ENCODE assay signal across 23 cellular contexts in genomic region chr19:35734273-35734672, GRCh38. TPM values are rescaled to one million over a fixed set of nuclear protein-coding genes. Genes with fewer than 3 reads are reported as not detected.
A peak's percentile ranks its signal among the peaks of the same experiment; 100 is the strongest.
DNase-seq lines count a peak whose midpoint lies in the region; ATAC-seq, FAIRE-seq and TF ChIP-seq lines count a peak whose summit lies in the region.
"Had no signal": no experiment of that assay in that cellular context is flagged by ENCODE, and none has a peak within 500 bp of the region (broad histone marks: within the 10 kb centered on the region; RNA-seq: fewer than 3 reads in every experiment).

No MANE protein-coding gene starts in this region.

- H3K9ac ChIP-seq in HepG2 (ENCODE audit: insufficient read depth, low read depth, low read length) = no peak overlapping the region

- no peak for TF ChIP-seq POLR2A in HepG2 (IDR thresholded peaks at IDR 0.05; ENCODE audit: insufficient read depth in 1 of 2, low read depth in 2 of 2, low read length in 2 of 2)
- TF ChIP-seq POLR2A in right lobe of liver (IDR thresholded peaks at IDR 0.05) = no peak

- no peak for FAIRE-seq in HepG2 (lab: Jason Lieb, UNC)

- H3K9me3 ChIP-seq in HepG2 (ENCODE audit: low read length) = no peaks in the 10 kb centered on the region
- no peaks in the 10 kb centered on the region for H3K9me3 ChIP-seq in right lobe of liver
- no peaks in the 10 kb centered on the region for H3K9me3 ChIP-seq in psoas muscle
- H3K9me3 ChIP-seq: right atrium auricular region, tibial nerve had no signal

- H3K27me3 ChIP-seq in HepG2 (ENCODE audit: control insufficient read depth in 1 of 2, insufficient read depth in 2 of 2, low read length in 2 of 2) (no peaks in the 10 kb centered on the region), right lobe of liver (no peaks in the 10 kb centered on the region), psoas muscle (ENCODE audit: insufficient read depth in 3 of 3, low read length in 2 of 3) (no peaks in the 10 kb centered on the region)
- H3K27me3 ChIP-seq: right atrium auricular region, tibial nerve had no signal

- no peaks in the 10 kb centered on the region for H4K20me1 ChIP-seq in HepG2 (ENCODE audit: insufficient read depth, low read length)

- H3K36me3 ChIP-seq in HepG2 (replicated peaks in 1 of 2; ENCODE audit: control insufficient read depth in 1 of 2, insufficient read depth in 2 of 2, low read length in 2 of 2) (peaks cover 37 to 91% of the 10 kb centered on the region in 2 experiments; a peak in 4 of 5 replicates), right lobe of liver (peaks cover 0 to 73% (median 17%) of the 10 kb centered on the region in 4 donors), psoas muscle (ENCODE audit: insufficient read depth in 1 of 2, low read depth in 1 of 2) (peaks cover 3 to 99% of the 10 kb centered on the region in 2 donors)

- H3K27ac ChIP-seq in HepG2 (ENCODE audit: extremely low read length, insufficient read depth, low read length) (no peak overlapping the region), right lobe of liver (no peak overlapping the region), RWPE1 (peak overlapping the region; percentile 32), psoas muscle (no peak overlapping the region)
- H3K27ac ChIP-seq: right atrium auricular region, tibial nerve had no signal

- TF ChIP-seq CTCF in HepG2 (CRISPR knock-in tag; IDR thresholded peaks at IDR 0.05) (no peak), right lobe of liver (IDR thresholded peaks at IDR 0.05) (no peak), RWPE1 (conservative IDR thresholded peaks at IDR 0.05; ENCODE audit: low read depth) (no peak), endothelial cell (IDR thresholded peaks at IDR 0.05; ENCODE audit: unreplicated experiment) (no peak), psoas muscle (IDR thresholded peaks at IDR 0.05) (no peak)

- H3K4me3 Mint-ChIP-seq in endothelial cell (ENCODE audit: unreplicated experiment) = peak overlapping the region; percentile 49
- no peak overlapping the region for H3K4me3 Mint-ChIP-seq in stimulated activated effector memory CD8-positive, alpha-beta T cell treated with anti-CD3 and anti-CD28 coated beads, Interleukin-12 subunit alpha, Interleukin-12 subunit beta, amount 100 ng/mL, for 72 hours
- H3K4me3 Mint-ChIP-seq: stimulated activated naive B cell treated with anti-CD40 and anti-IgM and Interleukin-4, amounts not matched to agents 10 μg/mL and 1 μg/mL and 100 μg/mL, for 72 hours had no signal

- no peak overlapping the region for H3K4me2 ChIP-seq in HepG2 (ENCODE audit: low read depth, low read length)

- in situ Hi-C loops in HepG2 (cut with HindIII; ENCODE audit: extremely low pct_ligation_motif_present, low pct_unique_long_range_greater_than_20kb) = no loop called here

- no peak overlapping the region for H3K4me3 ChIP-seq in HepG2 (replicated peaks in 1 of 3; ENCODE audit: insufficient read depth in 1 of 3, low read depth in 2 of 3, low read length in 3 of 3)
- no peak overlapping the region for H3K4me3 ChIP-seq in right lobe of liver
- no peak overlapping the region for H3K4me3 ChIP-seq in psoas muscle
- H3K4me3 ChIP-seq: right atrium auricular region, tibial nerve had no signal

- H3K9me3 Mint-ChIP-seq in endothelial cell (ENCODE audit: unreplicated experiment) = no peaks in the 10 kb centered on the region
- H3K9me3 Mint-ChIP-seq in stimulated activated effector memory CD8-positive, alpha-beta T cell treated with anti-CD3 and anti-CD28 coated beads, Interleukin-12 subunit alpha, Interleukin-12 subunit beta, amount 100 ng/mL, for 72 hours = no peaks in the 10 kb centered on the region
- H3K9me3 Mint-ChIP-seq: stimulated activated naive B cell treated with anti-CD40 and anti-IgM and Interleukin-4, amounts not matched to agents 10 μg/mL and 1 μg/mL and 100 μg/mL, for 72 hours had no signal

- H3K27ac Mint-ChIP-seq in endothelial cell (ENCODE audit: unreplicated experiment) = no peak overlapping the region
- peak overlapping the region; percentile 81 for H3K27ac Mint-ChIP-seq in stimulated activated effector memory CD8-positive, alpha-beta T cell treated with anti-CD3 and anti-CD28 coated beads, Interleukin-12 subunit alpha, Interleukin-12 subunit beta, amount 100 ng/mL, for 72 hours

- no peak for TF ChIP-seq RAD21 in HepG2 (CRISPR knock-in tag; IDR thresholded peaks at IDR 0.05)

- peaks cover 28% of the 10 kb centered on the region for H3K27me3 Mint-ChIP-seq in endothelial cell (ENCODE audit: unreplicated experiment)
- H3K27me3 Mint-ChIP-seq: stimulated activated naive B cell treated with anti-CD40 and anti-IgM and Interleukin-4, amounts not matched to agents 10 μg/mL and 1 μg/mL and 100 μg/mL, for 72 hours had no signal

- intact Hi-C loops in HepG2 (cut with micrococcal nuclease; ENCODE audit: unreplicated experiment) (no loop called here), right lobe of liver (cut with DNase I) (no loop called here), psoas muscle (cut with DNase I) (no loop called here)

- peaks cover 55% of the 10 kb centered on the region for H3K36me3 Mint-ChIP-seq in endothelial cell (ENCODE audit: low read depth, unreplicated experiment)
- H3K36me3 Mint-ChIP-seq in stimulated activated effector memory CD8-positive, alpha-beta T cell treated with anti-CD3 and anti-CD28 coated beads, Interleukin-12 subunit alpha, Interleukin-12 subunit beta, amount 100 ng/mL, for 72 hours = peaks cover 100% of the 10 kb centered on the region

- no peak overlapping the region for H2AFZ ChIP-seq in HepG2 (ENCODE audit: low read length)

- no peak for TF ChIP-seq EP300 in HepG2 (IDR thresholded peaks at IDR 0.05; ENCODE audit: low read depth in 2 of 2, low read length in 2 of 2)
- TF ChIP-seq EP300 in HepG2 (CRISPR knock-in tag; IDR thresholded peaks at IDR 0.05; ENCODE audit: borderline replicate concordance) = no peak

- BruUV-seq in HepG2 (replicated peaks; lab: Mats Ljungman, UMichigan) = no TSS peak

- H3K4me1 ChIP-seq in HepG2 (ENCODE audit: insufficient read depth, low read length) (peaks cover 2% of the 10 kb centered on the region; the same call in 1 of the 2 replicates), right lobe of liver (peaks cover 0 to 5% (median 0%) of the 10 kb centered on the region in 4 donors), psoas muscle (no peaks in the 10 kb centered on the region)

- ATAC-seq in HepG2 = no peak
- ATAC-seq in right lobe of liver = no peak
- no peak for ATAC-seq in stimulated activated effector memory CD8-positive, alpha-beta T cell treated with anti-CD3 and anti-CD28 coated beads, Interleukin-12 subunit alpha, Interleukin-12 subunit beta, amount 100 ng/mL, for 72 hours
- no peak for ATAC-seq in SK-N-SH treated with all-trans-retinoic acid at 6 μM for 48 hours
- ATAC-seq in psoas muscle = no peak
- ATAC-seq: left colon; stimulated activated naive B cell treated with anti-CD40 and anti-IgM and Interleukin-4, amounts not matched to agents 10 μg/mL and 1 μg/mL and 100 μg/mL, for 72 hours had no signal

- no peaks in the 10 kb centered on the region for H3K4me1 Mint-ChIP-seq in endothelial cell (ENCODE audit: unreplicated experiment)
- H3K4me1 Mint-ChIP-seq in stimulated activated effector memory CD8-positive, alpha-beta T cell treated with anti-CD3 and anti-CD28 coated beads, Interleukin-12 subunit alpha, Interleukin-12 subunit beta, amount 100 ng/mL, for 72 hours = peaks cover 51% of the 10 kb centered on the region

- CTCF ChIA-PET in HepG2 (lab: Yijun Ruan, JAX; ENCODE audit: low intra/inter-chr PET ratio, low total read pairs) (no interaction called here), RWPE1 (lab: Yijun Ruan, JAX) (interaction anchor here (0.6 to 0.7 kb wide), 2 partner anchors 18 to 139 kb away, joined by 4 to 6 read pairs; no protein-coding TSS in a partner anchor)

- WGBS in HepG2 (ENCODE audit: low lambda C conversion rate) = 97% methylated on average over 8 of the region's 8 CpGs
- WGBS in right lobe of liver (ENCODE audit: insufficient coverage, low coverage, low lambda C conversion rate, missing lambda C conversion rate) = 93% methylated on average over 7 of the region's 8 CpGs
- 84 to 90% (median 88%) methylated on average over 8 of the region's 8 CpGs for WGBS in psoas muscle, 3 donors

- POLR2A ChIA-PET in HepG2 (lab: Yijun Ruan, JAX) (interaction anchor here (1.2 kb wide), 1 partner anchor 57 kb away, joined by 3 read pairs; no protein-coding TSS in a partner anchor), RWPE1 (lab: Yijun Ruan, JAX; ENCODE audit: low non-redundant PET) (no interaction called here)

- no peaks in the 10 kb centered on the region for H3K79me2 ChIP-seq in HepG2 (ENCODE audit: insufficient read depth, low read length)

- DNase-seq in HepG2 (ENCODE audit: low spot score) (no peak), right lobe of liver (no peak), RWPE1 (ENCODE audit: low spot score) (no peak), endothelial cell (ENCODE audit: low spot score) (no peak), psoas muscle (no peak), SKM-1 treated with dmso at 0.1 percent for 144 hours (lab: John Stamatoyannopoulos, UW; ENCODE audit: unreplicated experiment) (no peak)
- DNase-seq in stimulated activated effector memory CD8-positive, alpha-beta T cell treated with anti-CD3 and anti-CD28 coated beads, Interleukin-12 subunit alpha, Interleukin-12 subunit beta, amount 100 ng/mL, for 72 hours (ENCODE audit: low spot score in 2 of 2) = no peak
- DNase-seq: activated CD8-positive, alpha-beta memory T cell treated with anti-CD3 and anti-CD28 coated beads for 24 hours; anterior cingulate cortex; central memory CD4-positive, alpha-beta T cell; erythroblast; foreskin melanocyte; left colon; midbrain; NCI-H1092 treated with DMSO at 0.1 percent for 48 hours; NCI-H2081 treated with DMSO at 0.1 percent for 48 hours; NCI-H510A treated with DMSO at 0.1 percent for 48 hours; nucleus accumbens; stimulated activated CD4-positive, alpha-beta T cell treated with anti-CD3 and anti-CD28 coated beads, Interleukin-15, amount 100 ng/mL, for 24 hours; stimulated activated naive B cell treated with anti-CD40 and anti-IgM and Interleukin-4, amounts not matched to agents 10 μg/mL and 1 μg/mL and 100 μg/mL, for 72 hours had no signal

RNA-seq across cellular contexts. Expression of gene IGFLR1, which starts 8.0 kb away (rescaled TPM):
- 3.4 and 5.4 TPM in 2 replicates for total RNA-seq in HepG2 (2016; rRNA removed; fragmentation: Illumina TruSeq; extraction: Trizol)
- total RNA-seq in HepG2 (2016; cell fraction: cytosol; rRNA removed; fragmentation: Illumina TruSeq; extraction: Trizol; ENCODE audit: low read depth) = 9.3 and 12.1 TPM in 2 replicates
- total RNA-seq in HepG2 (2016; cell fraction: insoluble cytoplasmic fraction; rRNA removed; fragmentation: Illumina TruSeq; extraction: Trizol) = 3.8 and 6.5 TPM in 2 replicates
- 11.9 and 15.5 TPM in 2 replicates for total RNA-seq in HepG2 (2016; cell fraction: membrane; rRNA removed; fragmentation: Illumina TruSeq; extraction: Trizol)
- 2.7 and 3.9 TPM in 2 replicates for total RNA-seq in HepG2 (2016; cell fraction: nucleus; rRNA removed; fragmentation: Illumina TruSeq; extraction: Trizol)
- 7.4 and 8.9 TPM in 2 replicates for polyA plus RNA-seq in HepG2 (2011; rRNA removed)
- 6.5 and 8.4 TPM in 2 replicates for polyA plus RNA-seq in HepG2 (2011; cell fraction: cytosol; rRNA removed)
- polyA plus RNA-seq in HepG2 (2011; cell fraction: nucleus; rRNA removed) = 22.4 and 23.0 TPM in 2 replicates
- polyA plus RNA-seq in HepG2 (2012) = 2.8 and 4.2 TPM in 2 replicates
- polyA plus RNA-seq in HepG2 (2016; cell fraction: cytosol; fragmentation: Illumina TruSeq; extraction: Trizol; ENCODE audit: low read depth) = 22.3 and 24.5 TPM in 2 replicates
- 6.5 and 10.6 TPM in 2 replicates for polyA plus RNA-seq in HepG2 (2016; cell fraction: insoluble cytoplasmic fraction; fragmentation: Illumina TruSeq; extraction: Trizol; ENCODE audit: low read depth)
- 24.0 and 25.4 TPM in 2 replicates for polyA plus RNA-seq in HepG2 (2016; cell fraction: membrane; fragmentation: Illumina TruSeq; extraction: Trizol; ENCODE audit: low read depth)
- polyA plus RNA-seq in HepG2 (2016; cell fraction: nucleus; fragmentation: Illumina TruSeq; extraction: Trizol; ENCODE audit: insufficient read depth, low read depth) = 11.7 and 17.1 TPM in 2 replicates
- 4.9 and 7.7 TPM in 2 replicates for polyA minus RNA-seq in HepG2 (2011; rRNA and poly(A)+ RNA removed; ENCODE audit: low replicate concordance)
- polyA minus RNA-seq in HepG2 (2011; cell fraction: cytosol; rRNA and poly(A)+ RNA removed) = 1.3 and 3.7 TPM in 2 replicates
- 2.8 and 3.2 TPM in 2 replicates for polyA minus RNA-seq in HepG2 (2011; cell fraction: nucleus; rRNA and poly(A)+ RNA removed)
- total RNA-seq in right lobe of liver = 10 to 100 TPM; 16.3 to 58.9 (median 29.3) TPM
- 3.2 TPM for total RNA-seq in endothelial cell (ENCODE audit: unreplicated experiment)
- 10 to 100 TPM in 1 of 4 donors, 1 to 10 TPM in 3; 2.0 to 12.4 (median 2.4) TPM for total RNA-seq in psoas muscle
- polyA plus RNA-seq in psoas muscle = 10 to 100 TPM in 1 of 3 donors, 1 to 10 TPM in 2; 5.8 to 11.9 (median 9.9) TPM

RNA-seq across cellular contexts. Expression of gene U2AF1L4, which starts 10.9 kb away (rescaled TPM):
- total RNA-seq in HepG2 (2016; rRNA removed; fragmentation: Illumina TruSeq; extraction: Trizol) (4.7 and 7.9 TPM in 2 replicates), right lobe of liver (10 to 100 TPM; 11.3 to 19.9 (median 17.5) TPM), endothelial cell (ENCODE audit: unreplicated experiment) (12.0 TPM), psoas muscle (10 to 100 TPM; 13.3 to 28.7 (median 19.6) TPM)
- 2.5 and 3.0 TPM in 2 replicates for total RNA-seq in HepG2 (2016; cell fraction: cytosol; rRNA removed; fragmentation: Illumina TruSeq; extraction: Trizol; ENCODE audit: low read depth)
- 3.4 and 7.8 TPM in 2 replicates for total RNA-seq in HepG2 (2016; cell fraction: insoluble cytoplasmic fraction; rRNA removed; fragmentation: Illumina TruSeq; extraction: Trizol)
- total RNA-seq in HepG2 (2016; cell fraction: membrane; rRNA removed; fragmentation: Illumina TruSeq; extraction: Trizol) = 4.2 and 5.2 TPM in 2 replicates
- 8.5 and 9.9 TPM in 2 replicates for total RNA-seq in HepG2 (2016; cell fraction: nucleus; rRNA removed; fragmentation: Illumina TruSeq; extraction: Trizol)
- polyA plus RNA-seq in HepG2 (2011; rRNA removed) (14.2 and 15.4 TPM in 2 replicates), psoas muscle (10 to 100 TPM; 12.3 to 26.6 (median 13.6) TPM)
- 6.5 and 9.4 TPM in 2 replicates for polyA plus RNA-seq in HepG2 (2011; cell fraction: cytosol; rRNA removed)
- 90.7 and 113 TPM in 2 replicates for polyA plus RNA-seq in HepG2 (2011; cell fraction: nucleus; rRNA removed)
- 8.2 and 8.6 TPM in 2 replicates for polyA plus RNA-seq in HepG2 (2012)
- 3.5 and 5.0 TPM in 2 replicates for polyA plus RNA-seq in HepG2 (2016; cell fraction: cytosol; fragmentation: Illumina TruSeq; extraction: Trizol; ENCODE audit: low read depth)
- 4.8 and 6.9 TPM in 2 replicates for polyA plus RNA-seq in HepG2 (2016; cell fraction: insoluble cytoplasmic fraction; fragmentation: Illumina TruSeq; extraction: Trizol; ENCODE audit: low read depth)
- 5.2 and 5.8 TPM in 2 replicates for polyA plus RNA-seq in HepG2 (2016; cell fraction: membrane; fragmentation: Illumina TruSeq; extraction: Trizol; ENCODE audit: low read depth)
- 36.4 and 41.6 TPM in 2 replicates for polyA plus RNA-seq in HepG2 (2016; cell fraction: nucleus; fragmentation: Illumina TruSeq; extraction: Trizol; ENCODE audit: insufficient read depth, low read depth)
- 9.3 and 10.1 TPM in 2 replicates for polyA minus RNA-seq in HepG2 (2011; rRNA and poly(A)+ RNA removed; ENCODE audit: low replicate concordance)
- polyA minus RNA-seq in HepG2 (2011; cell fraction: cytosol; rRNA and poly(A)+ RNA removed) = 1.6 and 1.9 TPM in 2 replicates
- polyA minus RNA-seq in HepG2 (2011; cell fraction: nucleus; rRNA and poly(A)+ RNA removed) = 17.0 and 19.3 TPM in 2 replicates

RNA-seq across cellular contexts. Expression of gene PSENEN, which starts 11.2 kb away (rescaled TPM):
- total RNA-seq in HepG2 (2016; rRNA removed; fragmentation: Illumina TruSeq; extraction: Trizol) (20.0 and 34.2 TPM in 2 replicates), right lobe of liver (10 to 100 TPM; 24.2 to 42.9 (median 35.8) TPM), endothelial cell (ENCODE audit: unreplicated experiment) (99.0 TPM), psoas muscle (10 to 100 TPM; 34.7 to 41.0 (median 36.7) TPM)
- 8.3 and 8.7 TPM in 2 replicates for total RNA-seq in HepG2 (2016; cell fraction: cytosol; rRNA removed; fragmentation: Illumina TruSeq; extraction: Trizol; ENCODE audit: low read depth)
- 22.6 and 36.6 TPM in 2 replicates for total RNA-seq in HepG2 (2016; cell fraction: insoluble cytoplasmic fraction; rRNA removed; fragmentation: Illumina TruSeq; extraction: Trizol)
- total RNA-seq in HepG2 (2016; cell fraction: membrane; rRNA removed; fragmentation: Illumina TruSeq; extraction: Trizol) = 9.0 and 11.8 TPM in 2 replicates
- 25.9 and 30.1 TPM in 2 replicates for total RNA-seq in HepG2 (2016; cell fraction: nucleus; rRNA removed; fragmentation: Illumina TruSeq; extraction: Trizol)
- polyA plus RNA-seq in HepG2 (2011; rRNA removed) (16.9 and 22.6 TPM in 2 replicates), psoas muscle (100 to 1,000 TPM in 1 of 3 donors, 10 to 100 TPM in 2; 61.6 to 116 (median 67.7) TPM)
- 13.2 and 17.3 TPM in 2 replicates for polyA plus RNA-seq in HepG2 (2011; cell fraction: cytosol; rRNA removed)
- polyA plus RNA-seq in HepG2 (2011; cell fraction: nucleus; rRNA removed) = 9.9 and 11.5 TPM in 2 replicates
- 16.1 and 18.5 TPM in 2 replicates for polyA plus RNA-seq in HepG2 (2012)
- 12.4 and 17.6 TPM in 2 replicates for polyA plus RNA-seq in HepG2 (2016; cell fraction: cytosol; fragmentation: Illumina TruSeq; extraction: Trizol; ENCODE audit: low read depth)
- 30.0 and 36.1 TPM in 2 replicates for polyA plus RNA-seq in HepG2 (2016; cell fraction: insoluble cytoplasmic fraction; fragmentation: Illumina TruSeq; extraction: Trizol; ENCODE audit: low read depth)
- polyA plus RNA-seq in HepG2 (2016; cell fraction: membrane; fragmentation: Illumina TruSeq; extraction: Trizol; ENCODE audit: low read depth) = 12.5 and 13.2 TPM in 2 replicates
- polyA plus RNA-seq in HepG2 (2016; cell fraction: nucleus; fragmentation: Illumina TruSeq; extraction: Trizol; ENCODE audit: insufficient read depth, low read depth) = 55.1 and 70.2 TPM in 2 replicates
- 24.1 and 61.3 TPM in 2 replicates for polyA minus RNA-seq in HepG2 (2011; rRNA and poly(A)+ RNA removed; ENCODE audit: low replicate concordance)
- 4.3 and 4.7 TPM in 2 replicates for polyA minus RNA-seq in HepG2 (2011; cell fraction: cytosol; rRNA and poly(A)+ RNA removed)
- 3.0 and 7.3 TPM in 2 replicates for polyA minus RNA-seq in HepG2 (2011; cell fraction: nucleus; rRNA and poly(A)+ RNA removed)

RNA-seq across cellular contexts. Expression of gene LIN37, which starts 14.1 kb away (rescaled TPM):
- total RNA-seq in HepG2 (2016; rRNA removed; fragmentation: Illumina TruSeq; extraction: Trizol) (3.5 and 6.3 TPM in 2 replicates), right lobe of liver (1 to 10 TPM; 3.2 to 8.2 (median 4.9) TPM), endothelial cell (ENCODE audit: unreplicated experiment) (9.0 TPM), psoas muscle (10 to 100 TPM in 1 of 4 donors, 1 to 10 TPM in 3; 3.1 to 14.5 (median 7.9) TPM)
- 8.4 and 12.8 TPM in 2 replicates for total RNA-seq in HepG2 (2016; cell fraction: cytosol; rRNA removed; fragmentation: Illumina TruSeq; extraction: Trizol; ENCODE audit: low read depth)
- 4.5 and 7.1 TPM in 2 replicates for total RNA-seq in HepG2 (2016; cell fraction: insoluble cytoplasmic fraction; rRNA removed; fragmentation: Illumina TruSeq; extraction: Trizol)
- total RNA-seq in HepG2 (2016; cell fraction: membrane; rRNA removed; fragmentation: Illumina TruSeq; extraction: Trizol) = 4.8 and 6.4 TPM in 2 replicates
- total RNA-seq in HepG2 (2016; cell fraction: nucleus; rRNA removed; fragmentation: Illumina TruSeq; extraction: Trizol) = 10.4 and 11.7 TPM in 2 replicates
- polyA plus RNA-seq in HepG2 (2011; rRNA removed) (8.7 and 8.9 TPM in 2 replicates), psoas muscle (10 to 100 TPM; 17.8 to 26.8 (median 23.1) TPM)
- 6.2 and 9.3 TPM in 2 replicates for polyA plus RNA-seq in HepG2 (2011; cell fraction: cytosol; rRNA removed)
- 53.4 and 56.4 TPM in 2 replicates for polyA plus RNA-seq in HepG2 (2011; cell fraction: nucleus; rRNA removed)
- polyA plus RNA-seq in HepG2 (2012) = 7.0 and 8.2 TPM in 2 replicates
- polyA plus RNA-seq in HepG2 (2016; cell fraction: cytosol; fragmentation: Illumina TruSeq; extraction: Trizol; ENCODE audit: low read depth) = 5.5 and 6.3 TPM in 2 replicates
- polyA plus RNA-seq in HepG2 (2016; cell fraction: insoluble cytoplasmic fraction; fragmentation: Illumina TruSeq; extraction: Trizol; ENCODE audit: low read depth) = 3.9 and 5.2 TPM in 2 replicates
- polyA plus RNA-seq in HepG2 (2016; cell fraction: membrane; fragmentation: Illumina TruSeq; extraction: Trizol; ENCODE audit: low read depth) = 3.8 and 4.3 TPM in 2 replicates
- polyA plus RNA-seq in HepG2 (2016; cell fraction: nucleus; fragmentation: Illumina TruSeq; extraction: Trizol; ENCODE audit: insufficient read depth, low read depth) = 28.1 and 34.8 TPM in 2 replicates
- 4.0 and 8.3 TPM in 2 replicates for polyA minus RNA-seq in HepG2 (2011; rRNA and poly(A)+ RNA removed; ENCODE audit: low replicate concordance)
- 3.4 and 3.9 TPM in 2 replicates for polyA minus RNA-seq in HepG2 (2011; cell fraction: cytosol; rRNA and poly(A)+ RNA removed)
- 16.9 and 22.6 TPM in 2 replicates for polyA minus RNA-seq in HepG2 (2011; cell fraction: nucleus; rRNA and poly(A)+ RNA removed)

RNA-seq across cellular contexts. Expression of gene KMT2B, which starts 16.5 kb away (rescaled TPM):
- total RNA-seq in HepG2 (2016; rRNA removed; fragmentation: Illumina TruSeq; extraction: Trizol) = 6.2 TPM in 2 replicates
- 2.6 TPM in 2 replicates for total RNA-seq in HepG2 (2016; cell fraction: cytosol; rRNA removed; fragmentation: Illumina TruSeq; extraction: Trizol; ENCODE audit: low read depth)
- total RNA-seq in HepG2 (2016; cell fraction: insoluble cytoplasmic fraction; rRNA removed; fragmentation: Illumina TruSeq; extraction: Trizol) = 4.4 and 5.3 TPM in 2 replicates
- 3.8 and 4.1 TPM in 2 replicates for total RNA-seq in HepG2 (2016; cell fraction: membrane; rRNA removed; fragmentation: Illumina TruSeq; extraction: Trizol)
- total RNA-seq in HepG2 (2016; cell fraction: nucleus; rRNA removed; fragmentation: Illumina TruSeq; extraction: Trizol) = 14.7 and 15.4 TPM in 2 replicates
- polyA plus RNA-seq in HepG2 (2011; rRNA removed) = 16.9 and 19.2 TPM in 2 replicates
- polyA plus RNA-seq in HepG2 (2011; cell fraction: cytosol; rRNA removed) = 9.3 and 10.9 TPM in 2 replicates
- polyA plus RNA-seq in HepG2 (2011; cell fraction: nucleus; rRNA removed) = 113 and 130 TPM in 2 replicates
- polyA plus RNA-seq in HepG2 (2012) = 20.4 and 30.9 TPM in 2 replicates
- 2.5 and 3.0 TPM in 2 replicates for polyA plus RNA-seq in HepG2 (2016; cell fraction: cytosol; fragmentation: Illumina TruSeq; extraction: Trizol; ENCODE audit: low read depth)
- 10.8 and 11.6 TPM in 2 replicates for polyA plus RNA-seq in HepG2 (2016; cell fraction: insoluble cytoplasmic fraction; fragmentation: Illumina TruSeq; extraction: Trizol; ENCODE audit: low read depth)
- polyA plus RNA-seq in HepG2 (2016; cell fraction: membrane; fragmentation: Illumina TruSeq; extraction: Trizol; ENCODE audit: low read depth) = 5.5 and 6.5 TPM in 2 replicates
- 69.3 and 89.2 TPM in 2 replicates for polyA plus RNA-seq in HepG2 (2016; cell fraction: nucleus; fragmentation: Illumina TruSeq; extraction: Trizol; ENCODE audit: insufficient read depth, low read depth)
- 11.1 and 11.4 TPM in 2 replicates for polyA minus RNA-seq in HepG2 (2011; rRNA and poly(A)+ RNA removed; ENCODE audit: low replicate concordance)
- polyA minus RNA-seq in HepG2 (2011; cell fraction: cytosol; rRNA and poly(A)+ RNA removed) = 4.3 and 4.4 TPM in 2 replicates
- 13.3 and 13.6 TPM in 2 replicates for polyA minus RNA-seq in HepG2 (2011; cell fraction: nucleus; rRNA and poly(A)+ RNA removed)
- 10 to 100 TPM; 10.5 to 23.1 (median 15.0) TPM for total RNA-seq in right lobe of liver
- 51.7 TPM for total RNA-seq in endothelial cell (ENCODE audit: unreplicated experiment)
- 10 to 100 TPM; 18.0 to 29.0 (median 23.4) TPM for total RNA-seq in psoas muscle
- polyA plus RNA-seq in psoas muscle = 10 to 100 TPM; 13.4 to 20.0 (median 19.2) TPM
